ENCODE assay signal across 7 cellular contexts in genomic region chr7:129121501-129122085, GRCh38. TPM values are rescaled to one million over a fixed set of nuclear protein-coding genes. Genes with fewer than 3 reads are reported as not detected.
DNase-seq lines count a peak whose midpoint lies in the region; ATAC-seq, FAIRE-seq and TF ChIP-seq lines count a peak whose summit lies in the region.
"Not testable (repeated sequence)": the region's sequence is repeated elsewhere in the genome, so short reads cannot be mapped to it uniquely, and the experiment has no call there.

No MANE protein-coding gene starts in this region.

- peaks cover 19% of the 10 kb centered on the region for H3K4me1 Mint-ChIP-seq in T-helper 2 cell treated with Interferon-gamma antibody and Interleukin-4, amounts not matched to agents 5 μg/mL and 100 μg/mL, for 36 hours (ENCODE audit: low read depth)
- peaks cover 25% of the 10 kb centered on the region for H3K4me1 Mint-ChIP-seq in activated CD8-positive, alpha-beta T cell treated with anti-CD3 and anti-CD28 coated beads for 36 hours (ENCODE audit: low read depth)
- peaks cover 19% of the 10 kb centered on the region for H3K4me1 Mint-ChIP-seq in memory B cell

- H2AFZ ChIP-seq in GM12878 (ENCODE audit: control insufficient read depth, low read depth, low read length) = peak overlapping the region; percentile 15; the same call in 1 of the 2 replicates

- not testable (repeated sequence) for H3K79me2 ChIP-seq in GM12878 (ENCODE audit: control insufficient read depth, insufficient read depth, low read length)

- FAIRE-seq in GM12878 (lab: Jason Lieb, UNC) = peak; percentile 27

- peak overlapping the region; percentile 29 for H3K27ac Mint-ChIP-seq in T-helper 2 cell treated with Interferon-gamma antibody and Interleukin-4, amounts not matched to agents 5 μg/mL and 100 μg/mL, for 36 hours
- peak overlapping the region; percentile 69 for H3K27ac Mint-ChIP-seq in activated CD8-positive, alpha-beta T cell treated with anti-CD3 and anti-CD28 coated beads for 36 hours
- peak overlapping the region; percentile 24 for H3K27ac Mint-ChIP-seq in memory B cell

- SMC1A ChIA-PET in GM12878 (lab: Charles Lee; ENCODE audit: uncharacterized antibody, unreplicated experiment) = interaction anchor here (0.7 to 3.4 kb wide), 19 partner anchors 10 to 210 kb away, joined by 3 to 28 read pairs (median 6); partner anchors contain the start of gene TSPAN33

- peaks cover 36% of the 10 kb centered on the region for H3K4me1 ChIP-seq in GM12878 (ENCODE audit: control insufficient read depth, insufficient read depth, low read length)

- TF ChIP-seq EP300 in GM12878 (IDR thresholded peaks at IDR 0.05; ENCODE audit: borderline replicate concordance in 1 of 2, control insufficient read depth in 1 of 2, low read depth in 2 of 2, low read length in 2 of 2) = not testable (repeated sequence)

- DNase-seq in KBM-7 = peak; percentile 91
- not testable (repeated sequence) for DNase-seq in T-helper 2 cell treated with Interferon-gamma antibody and Interleukin-4, amounts not matched to agents 5 μg/mL and 100 μg/mL, for 36 hours (ENCODE audit: low spot score); activated CD8-positive, alpha-beta T cell treated with anti-CD3 and anti-CD28 coated beads for 36 hours; memory B cell (ENCODE audit: low spot score in 2 of 2)
- peak; percentile 74 for DNase-seq in GM12878 (ENCODE audit: low read depth, low spot score)

- in situ Hi-C loops in KBM-7 (cut with MboI; ENCODE audit: low pct_unique_long_range_greater_than_20kb, low sequenced_read_pairs); GM12878 (cut with MboI): not testable (repeated sequence)

- H3K27me3 ChIP-seq in GM12878 (replicated peaks in 1 of 2; ENCODE audit: control insufficient read depth in 2 of 2, insufficient read depth in 2 of 2, low read length in 1 of 2) = not testable (repeated sequence)

- H3K9me3 ChIP-seq in GM12878 (replicated peaks; ENCODE audit: control insufficient read depth, insufficient read depth, low read length) = peaks cover 27% of the 10 kb centered on the region

- H3K27me3 Mint-ChIP-seq in T-helper 2 cell treated with Interferon-gamma antibody and Interleukin-4, amounts not matched to agents 5 μg/mL and 100 μg/mL, for 36 hours (ENCODE audit: low read depth); activated CD8-positive, alpha-beta T cell treated with anti-CD3 and anti-CD28 coated beads for 36 hours; memory B cell: not testable (repeated sequence)

- CTCF ChIA-PET in activated CD8-positive, alpha-beta T cell treated with anti-CD3 and anti-CD28 coated beads for 36 hours (lab: Charles Lee) = interaction anchor here (0.9 kb wide), 1 partner anchor 23 kb away, joined by 3 read pairs; no protein-coding TSS in a partner anchor
- CTCF ChIA-PET in GM12878 (lab: Yijun Ruan, JAX) = interaction anchor here (1.0 to 3.2 kb wide), 12 partner anchors 9 to 97 kb away, joined by 3 to 12 read pairs (median 5); partner anchors contain the start of gene TSPAN33

- H3K4me3 Mint-ChIP-seq in T-helper 2 cell treated with Interferon-gamma antibody and Interleukin-4, amounts not matched to agents 5 μg/mL and 100 μg/mL, for 36 hours; activated CD8-positive, alpha-beta T cell treated with anti-CD3 and anti-CD28 coated beads for 36 hours; memory B cell: not testable (repeated sequence)

- BruUV-seq in GM12878 (replicated peaks; lab: Mats Ljungman, UMichigan) = not testable (repeated sequence)

- TF ChIP-seq RAD21 in GM12878 (IDR thresholded peaks at IDR 0.05; ENCODE audit: insufficient read depth, low read depth, low read length) = not testable (repeated sequence)

- not testable (repeated sequence) for TF ChIP-seq POLR2A in GM12878 (IDR thresholded peaks at IDR 0.05; ENCODE audit: low read depth, low read length)

- H3K36me3 ChIP-seq in GM12878 (ENCODE audit: control insufficient read depth in 2 of 2, insufficient read depth in 2 of 2, low read length in 1 of 2) = not testable (repeated sequence)

- not testable (repeated sequence) for H3K4me3 ChIP-seq in GM12878

- peaks cover 17% of the 10 kb centered on the region for H3K9me3 Mint-ChIP-seq in T-helper 2 cell treated with Interferon-gamma antibody and Interleukin-4, amounts not matched to agents 5 μg/mL and 100 μg/mL, for 36 hours
- not testable (repeated sequence) for H3K9me3 Mint-ChIP-seq in activated CD8-positive, alpha-beta T cell treated with anti-CD3 and anti-CD28 coated beads for 36 hours; memory B cell

- intact Hi-C loops in activated CD8-positive, alpha-beta T cell treated with anti-CD3 and anti-CD28 coated beads for 36 hours (cut with micrococcal nuclease) = not testable (repeated sequence)
- intact Hi-C loops in GM12878 (cut with micrococcal nuclease; ENCODE audit: unreplicated experiment) = loop anchor here (2.0 kb wide), 1 partner anchor 45 kb away; no protein-coding TSS in a partner anchor

- peak overlapping the region; percentile 96 for H3K27ac ChIP-seq in GM12878 (ENCODE audit: control insufficient read depth, insufficient read depth)

- 83% methylated on average over 3 of the region's 3 CpGs for WGBS in GM12878 (ENCODE audit: insufficient coverage, insufficient replicate concordance, low lambda C conversion rate, missing lambda C conversion rate)

- peak overlapping the region; percentile 24; the same call in 1 of the 2 replicates for H3K9ac ChIP-seq in GM12878 (ENCODE audit: control insufficient read depth, insufficient read depth, low read length)

- not testable (repeated sequence) for TF ChIP-seq CTCF in activated CD8-positive, alpha-beta T cell treated with anti-CD3 and anti-CD28 coated beads for 36 hours (IDR thresholded peaks at IDR 0.05); GM12878 (IDR thresholded peaks at IDR 0.05 in 2 of 3, conservative IDR thresholded peaks at IDR 0.05 in 1 of 3; ENCODE audit: control insufficient read depth in 2 of 3, extremely low read depth in 1 of 3, insufficient read depth in 1 of 3, low read depth in 3 of 3, low read length in 3 of 3)

- H4K20me1 ChIP-seq in GM12878 (ENCODE audit: control insufficient read depth, insufficient read depth) = not testable (repeated sequence)

- RAD21 ChIA-PET in GM12878 (lab: Charles Lee; ENCODE audit: unreplicated experiment) = interaction anchor here (0.5 to 2.5 kb wide), 18 partner anchors 11 to 198 kb away, joined by 3 to 23 read pairs (median 6); partner anchors contain the start of genes AHCYL2 and TSPAN33

- peak overlapping the region; percentile 12 for H3K4me2 ChIP-seq in GM12878 (ENCODE audit: control insufficient read depth, insufficient read depth)

- peak; percentile 17 for ATAC-seq in GM18511 (IDR thresholded peaks at IDR 0.05; ENCODE audit: unreplicated experiment)
- ATAC-seq in HG02840 (IDR thresholded peaks at IDR 0.05; ENCODE audit: low FRiP score, unreplicated experiment) = peak; percentile 4
- ATAC-seq in activated CD8-positive, alpha-beta T cell treated with anti-CD3 and anti-CD28 coated beads for 36 hours; GM12878; memory B cell (ENCODE audit: low read depth): not testable (repeated sequence)

- POLR2A ChIA-PET in activated CD8-positive, alpha-beta T cell treated with anti-CD3 and anti-CD28 coated beads for 36 hours (lab: Charles Lee) = interaction anchor here (1.0 to 1.6 kb wide), 2 partner anchors 22 to 30 kb away, joined by 3 to 4 read pairs; partner anchors contain the start of gene TSPAN33
- POLR2A ChIA-PET in GM12878 (lab: Charles Lee) = interaction anchor here (0.6 to 2.0 kb wide), 14 partner anchors 10 to 185 kb away, joined by 3 to 12 read pairs (median 4); no protein-coding TSS in a partner anchor

- not testable (repeated sequence) for H3K36me3 Mint-ChIP-seq in T-helper 2 cell treated with Interferon-gamma antibody and Interleukin-4, amounts not matched to agents 5 μg/mL and 100 μg/mL, for 36 hours (ENCODE audit: low read depth); activated CD8-positive, alpha-beta T cell treated with anti-CD3 and anti-CD28 coated beads for 36 hours (ENCODE audit: low read depth); memory B cell

TF ChIP-seq in GM12878, 131 proteins besides CTCF, POLR2A, EP300 and RAD21 (continues in another document):
- TF ChIP-seq KLF5 (IDR thresholded peaks at IDR 0.05; ENCODE audit: partially characterized antibody) = peak; percentile 94
- TF ChIP-seq PAX5 (IDR thresholded peaks at IDR 0.05; ENCODE audit: borderline replicate concordance, low read depth, low read length) = peak; percentile 4; the same call in 1 of the 2 replicates

RNA-seq across cellular contexts. Expression of gene TSPAN33, which starts 22.9 kb away (rescaled TPM):
- 10 to 100 TPM in 1 of 2 experiments, 1 to 10 TPM in 1; 9.3 to 11.0 TPM for total RNA-seq in activated CD8-positive, alpha-beta T cell treated with anti-CD3 and anti-CD28 coated beads for 36 hours
- total RNA-seq in GM12878 (2013; cell fraction: nucleolus; rRNA removed) = 84.1 and 97.9 TPM in 2 replicates
- total RNA-seq in GM12878 (2014; rRNA removed) (108 and 109 TPM in 2 replicates), GM12878 (2014; rRNA removed; fragmentation: Illumina TruSeq; extraction: Trizol) (77.8 and 78.8 TPM in 2 replicates), GM12878 (2021) (113 and 122 TPM in 2 replicates)
- polyA plus RNA-seq in GM12878 (2011; ENCODE audit: low read depth) = 145 TPM
- polyA plus RNA-seq in GM12878 (2011; rRNA removed) (89.1 and 123 TPM in 2 replicates), GM12878 (2014; fragmentation: Illumina TruSeq; extraction: Trizol) (78.5 and 94.8 TPM in 2 replicates), GM12878 (2014; fragmentation: Nextera tagmentation; extraction: Ambion mirVana) (10 to 100 TPM; 17.8 to 30.0 TPM), GM12878 (2014; rRNA removed) (95.6 and 99.0 TPM in 2 replicates), GM12878 (2016; fragmentation: Nextera tagmentation; extraction: Ambion mirVana) (10 to 100 TPM; 12.0 to 15.8 TPM)
- 153 and 156 TPM in 2 replicates for polyA plus RNA-seq in GM12878 (2011; cell fraction: cytosol; rRNA removed)
- 104 and 146 TPM in 2 replicates for polyA plus RNA-seq in GM12878 (2011; cell fraction: nucleus; rRNA removed)
- 192 and 193 TPM in 2 replicates for polyA plus RNA-seq in GM12878 (2012)
- 183 and 197 TPM in 2 replicates for polyA minus RNA-seq in GM12878 (2011; rRNA and poly(A)+ RNA removed)
- polyA minus RNA-seq in GM12878 (2011; cell fraction: cytosol; rRNA and poly(A)+ RNA removed) = 46.8 and 47.3 TPM in 2 replicates
- 43.9 and 58.9 TPM in 2 replicates for polyA minus RNA-seq in GM12878 (2011; cell fraction: nucleus; rRNA and poly(A)+ RNA removed)

Comparison
In these comparisons a context has a peak if more than half of its experiments do, and no peak if none do; other contexts are left out.
1. RNA of gene TSPAN33, which starts 22.9 kb away (total RNA-seq): 77.8 to 122 TPM in GM12878; 9.3 to 11.0 TPM in activated CD8-positive, alpha-beta T cell treated with anti-CD3 and anti-CD28 coated beads for 36 hours; every median in the first group is over 4 times any median in the second.
2. Peak in every context shown above with its lines, with median percentiles within 50 percentile points of each other: H3K27ac Mint-ChIP-seq.